ENCODE assay signal across 28 cellular contexts in genomic region chrX:6898371-6898770, GRCh38.
"Had no signal": no experiment of that assay in that cellular context is flagged by ENCODE, and none has a peak within 500 bp of the region (broad histone marks: within the 10 kb centered on the region; RNA-seq: fewer than 3 reads in every experiment).

No MANE protein-coding gene starts in this region.

- ATAC-seq: natural killer cell; psoas muscle; right cardiac atrium; sciatic nerve; stimulated activated effector memory CD8-positive, alpha-beta T cell treated with anti-CD3 and anti-CD28 coated beads, Interleukin-12 subunit alpha, Interleukin-12 subunit beta, amount 100 ng/mL, for 72 hours; stimulated activated naive B cell treated with anti-CD40 and anti-IgM and Interleukin-4, amounts not matched to agents 10 μg/mL and 1 μg/mL and 100 μg/mL, for 72 hours had no signal

- H3K27me3 Mint-ChIP-seq: progenitor cell of endocrine pancreas; stimulated activated naive B cell treated with anti-CD40 and anti-IgM and Interleukin-4, amounts not matched to agents 10 μg/mL and 1 μg/mL and 100 μg/mL, for 72 hours; stimulated activated naive CD8-positive, alpha-beta T cell treated with anti-CD3 and anti-CD28 coated beads, Interleukin-15, Interleukin-2, amounts not matched to agents 100 ng/mL and 50 ng/mL, for 24 hours had no signal

- H3K4me3 Mint-ChIP-seq: natural killer cell; nephron; neural progenitor cell; stimulated activated effector memory CD8-positive, alpha-beta T cell treated with anti-CD3 and anti-CD28 coated beads, Interleukin-12 subunit alpha, Interleukin-12 subunit beta, amount 100 ng/mL, for 72 hours; stimulated activated naive B cell treated with anti-CD40 and anti-IgM and Interleukin-4, amounts not matched to agents 10 μg/mL and 1 μg/mL and 100 μg/mL, for 72 hours; stimulated activated naive CD8-positive, alpha-beta T cell treated with anti-CD3 and anti-CD28 coated beads, Interleukin-15, Interleukin-2, amounts not matched to agents 100 ng/mL and 50 ng/mL, for 24 hours had no signal

- DNase-seq: natural killer cell; occipital lobe; ovary; posterior cingulate gyrus; psoas muscle; right cardiac atrium; stimulated activated CD4-positive, alpha-beta T cell treated with anti-CD3 and anti-CD28 coated beads, Interleukin-15, amount 100 ng/mL, for 24 hours; stimulated activated CD4-positive, alpha-beta T cell treated with anti-CD3 and anti-CD28 coated beads, Interleukin-2, amount 100 ng/mL, for 24 hours; stimulated activated CD4-positive, alpha-beta T cell treated with anti-CD3 and anti-CD28 coated beads, Interleukin-2, amount 100 ng/mL, for 48 hours; stimulated activated CD4-positive, alpha-beta T cell treated with anti-CD3 and anti-CD28 coated beads, Interleukin-4, amount 100 ng/mL, for 24 hours; stimulated activated naive B cell treated with anti-CD40 and anti-IgM and Interleukin-4, amounts not matched to agents 10 μg/mL and 1 μg/mL and 100 μg/mL, for 72 hours; stimulated activated naive CD4-positive, alpha-beta T cell treated with Interleukin-2 at 50 U/mL for 16 hours; stomach; thyroid gland; trophoblast cell; upper lobe of left lung had no signal

- H3K4me3 ChIP-seq: neural progenitor cell, ovary, psoas muscle, skin epidermis, stomach, thoracic aorta, thyroid gland, tibial nerve, upper lobe of left lung, vagina had no signal

- H3K4me2 ChIP-seq: neural progenitor cell had no signal

- H3K36me3 ChIP-seq: neural progenitor cell, ovary, stomach, thoracic aorta, thyroid gland, tibial nerve, upper lobe of left lung, vagina had no signal

- H3K27ac Mint-ChIP-seq: natural killer cell; nephron; neural progenitor cell; progenitor cell of endocrine pancreas; stimulated activated effector memory CD8-positive, alpha-beta T cell treated with anti-CD3 and anti-CD28 coated beads, Interleukin-12 subunit alpha, Interleukin-12 subunit beta, amount 100 ng/mL, for 72 hours; stimulated activated naive B cell treated with anti-CD40 and anti-IgM and Interleukin-4, amounts not matched to agents 10 μg/mL and 1 μg/mL and 100 μg/mL, for 72 hours; stimulated activated naive CD8-positive, alpha-beta T cell treated with anti-CD3 and anti-CD28 coated beads, Interleukin-15, Interleukin-2, amounts not matched to agents 100 ng/mL and 50 ng/mL, for 24 hours had no signal

- H3K4me1 ChIP-seq: neural progenitor cell, parathyroid adenoma, psoas muscle, stomach, thyroid gland, tibial nerve, upper lobe of left lung, vagina had no signal

- H2AFZ ChIP-seq: neural progenitor cell, parathyroid adenoma had no signal

- FAIRE-seq: urothelium cell line had no signal

- H3K27me3 ChIP-seq: neural progenitor cell, ovary, stomach, thyroid gland, tibial nerve, upper lobe of left lung, vagina had no signal

- H3K9ac ChIP-seq: neural progenitor cell, parathyroid adenoma had no signal

- H3K4me1 Mint-ChIP-seq: natural killer cell; nephron; stimulated activated effector memory CD8-positive, alpha-beta T cell treated with anti-CD3 and anti-CD28 coated beads, Interleukin-12 subunit alpha, Interleukin-12 subunit beta, amount 100 ng/mL, for 72 hours; stimulated activated naive B cell treated with anti-CD40 and anti-IgM and Interleukin-4, amounts not matched to agents 10 μg/mL and 1 μg/mL and 100 μg/mL, for 72 hours had no signal

- H3K79me2 ChIP-seq: parathyroid adenoma had no signal

- H3K9me3 ChIP-seq: ovary, psoas muscle, stomach, thoracic aorta, thyroid gland, tibial nerve, upper lobe of left lung, vagina had no signal

- H3K9me3 Mint-ChIP-seq: nephron; neural progenitor cell; stimulated activated effector memory CD8-positive, alpha-beta T cell treated with anti-CD3 and anti-CD28 coated beads, Interleukin-12 subunit alpha, Interleukin-12 subunit beta, amount 100 ng/mL, for 72 hours; stimulated activated naive B cell treated with anti-CD40 and anti-IgM and Interleukin-4, amounts not matched to agents 10 μg/mL and 1 μg/mL and 100 μg/mL, for 72 hours; stimulated activated naive CD8-positive, alpha-beta T cell treated with anti-CD3 and anti-CD28 coated beads, Interleukin-15, Interleukin-2, amounts not matched to agents 100 ng/mL and 50 ng/mL, for 24 hours had no signal

- H3K27ac ChIP-seq: neural progenitor cell, ovary, parathyroid adenoma, psoas muscle, skin epidermis, stomach, thoracic aorta, thyroid gland, tibial nerve, upper lobe of left lung, vagina had no signal

- H3K36me3 Mint-ChIP-seq: natural killer cell; neural progenitor cell; stimulated activated effector memory CD8-positive, alpha-beta T cell treated with anti-CD3 and anti-CD28 coated beads, Interleukin-12 subunit alpha, Interleukin-12 subunit beta, amount 100 ng/mL, for 72 hours; stimulated activated naive B cell treated with anti-CD40 and anti-IgM and Interleukin-4, amounts not matched to agents 10 μg/mL and 1 μg/mL and 100 μg/mL, for 72 hours had no signal
